ENCODE assay signal across 21 cellular contexts in genomic region chr2:69212238-69213028, GRCh38.
A peak's percentile ranks its signal among the peaks of the same experiment; 100 is the strongest.
DNase-seq lines count a peak whose midpoint lies in the region; ATAC-seq, FAIRE-seq and TF ChIP-seq lines count a peak whose summit lies in the region.
"Had no signal": no experiment of that assay in that cellular context is flagged by ENCODE, and none has a peak within 500 bp of the region (broad histone marks: within the 10 kb centered on the region; RNA-seq: fewer than 3 reads in every experiment).

No MANE protein-coding gene starts in this region.

- H4K20me1 ChIP-seq in HepG2 (ENCODE audit: insufficient read depth, low read length) (no peaks in the 10 kb centered on the region), K562 (replicated peaks; ENCODE audit: control insufficient read depth, insufficient read depth, low read length) (no peaks in the 10 kb centered on the region; the same call in 1 of the 2 replicates)

- POLR2A ChIA-PET in HepG2 (lab: Yijun Ruan, JAX) = interaction anchor here (0.7 kb wide), 1 partner anchor 40 kb away, joined by 3 read pairs; no protein-coding TSS in a partner anchor
- POLR2A ChIA-PET in K562 (lab: Yijun Ruan, JAX) = no interaction called here

- H3K79me2 ChIP-seq in HepG2 (ENCODE audit: insufficient read depth, low read length) (no peaks in the 10 kb centered on the region), K562 (ENCODE audit: control insufficient read depth, insufficient read depth, low read length) (no peaks in the 10 kb centered on the region)

- TF ChIP-seq EP300 in HepG2 (IDR thresholded peaks at IDR 0.05; ENCODE audit: low read depth in 2 of 2, low read length in 2 of 2) (no peak), HepG2 (CRISPR knock-in tag; IDR thresholded peaks at IDR 0.05; ENCODE audit: borderline replicate concordance) (no peak), Ishikawa (IDR thresholded peaks at IDR 0.05; ENCODE audit: borderline replicate concordance) (no peak), K562 (IDR thresholded peaks at IDR 0.05; ENCODE audit: low read length) (no peak)

- H3K9me3 ChIP-seq in HepG2 (ENCODE audit: low read length) = peaks cover 5% of the 10 kb centered on the region
- H3K9me3 ChIP-seq in right lobe of liver = no peaks in the 10 kb centered on the region
- H3K9me3 ChIP-seq in K562 (replicated peaks; ENCODE audit: control insufficient read depth, insufficient read depth, low read depth, low read length) = no peaks in the 10 kb centered on the region
- H3K9me3 ChIP-seq: BE2C had no signal

- H3K9me1 ChIP-seq in K562 (ENCODE audit: control insufficient read depth, insufficient read depth, low read length) = no peaks in the 10 kb centered on the region

- H2AFZ ChIP-seq in HepG2 (ENCODE audit: low read length) (no peak overlapping the region), K562 (ENCODE audit: low read depth, low read length) (no peak overlapping the region)

- H3K27me3 ChIP-seq in HepG2 (ENCODE audit: control insufficient read depth in 1 of 2, insufficient read depth in 2 of 2, low read length in 2 of 2) (no peaks in the 10 kb centered on the region), right lobe of liver (no peaks in the 10 kb centered on the region), K562 (ENCODE audit: control insufficient read depth in 2 of 2, insufficient read depth in 2 of 2, low read length in 2 of 2) (peaks cover 0 to 17% of the 10 kb centered on the region in 2 experiments; a peak in 3 of 5 replicates)
- H3K27me3 ChIP-seq: BE2C had no signal

- WGBS in HepG2 (ENCODE audit: low lambda C conversion rate) = 95% methylated on average over 4 of the region's 4 CpGs
- WGBS in right lobe of liver (ENCODE audit: insufficient coverage, low coverage, low lambda C conversion rate, missing lambda C conversion rate) = 82% methylated on average over 3 of the region's 4 CpGs
- 2% methylated on average over 4 of the region's 4 CpGs for whole genome bisulfite sequencing in K562 (ENCODE audit: insufficient coverage, low coverage, missing lambda C conversion rate)

- H3K27ac ChIP-seq in HepG2 (ENCODE audit: extremely low read length, insufficient read depth, low read length) (no peak overlapping the region), right lobe of liver (no peak overlapping the region), K562 (ENCODE audit: extremely low read depth, low read depth, low read length) (no peak overlapping the region)

- TF ChIP-seq POLR2A in HepG2 (IDR thresholded peaks at IDR 0.05; ENCODE audit: insufficient read depth in 1 of 2, low read depth in 2 of 2, low read length in 2 of 2) (no peak), right lobe of liver (IDR thresholded peaks at IDR 0.05) (no peak), K562 (conservative IDR thresholded peaks at IDR 0.05) (no peak)

- intact Hi-C loops in HepG2 (cut with micrococcal nuclease; ENCODE audit: unreplicated experiment) = no loop called here
- intact Hi-C loops in right lobe of liver (cut with DNase I) = no loop called here
- intact Hi-C loops in K562 (cut with micrococcal nuclease) = no loop called here

- TF ChIP-seq CTCF in HepG2 (CRISPR knock-in tag; IDR thresholded peaks at IDR 0.05) = no peak
- TF ChIP-seq CTCF in right lobe of liver (IDR thresholded peaks at IDR 0.05) = no peak
- TF ChIP-seq CTCF in K562 (IDR thresholded peaks at IDR 0.05 in 2 of 3, conservative IDR thresholded peaks at IDR 0.05 in 1 of 3; ENCODE audit: insufficient read depth in 2 of 3, low read depth in 1 of 3, low read length in 3 of 3) = no peak

- H3K4me1 ChIP-seq in HepG2 (ENCODE audit: insufficient read depth, low read length) (peaks cover 52% of the 10 kb centered on the region), right lobe of liver (no peaks in the 10 kb centered on the region), K562 (replicated peaks in 1 of 2; ENCODE audit: control insufficient read depth in 2 of 2, insufficient read depth in 2 of 2, low read length in 2 of 2) (no peaks in the 10 kb centered on the region)

- in situ Hi-C loops in HepG2 (cut with HindIII; ENCODE audit: extremely low pct_ligation_motif_present, low pct_unique_long_range_greater_than_20kb) (no loop called here), K562 (cut with MboI) (no loop called here)

- H3K36me3 ChIP-seq in HepG2 (replicated peaks in 1 of 2; ENCODE audit: control insufficient read depth in 1 of 2, insufficient read depth in 2 of 2, low read length in 2 of 2) (no peaks in the 10 kb centered on the region), right lobe of liver (no peaks in the 10 kb centered on the region), K562 (ENCODE audit: control insufficient read depth, insufficient read depth, low read length) (no peaks in the 10 kb centered on the region)
- H3K36me3 ChIP-seq: BE2C had no signal

- CTCF ChIA-PET in HepG2 (lab: Yijun Ruan, JAX; ENCODE audit: low intra/inter-chr PET ratio, low total read pairs) (no interaction called here), K562 (lab: Yijun Ruan, JAX; ENCODE audit: low intra/inter-chr PET ratio) (no interaction called here)

- no peak overlapping the region for H3K4me3 ChIP-seq in HepG2 (replicated peaks in 1 of 3; ENCODE audit: insufficient read depth in 1 of 3, low read depth in 2 of 3, low read length in 3 of 3)
- no peak overlapping the region for H3K4me3 ChIP-seq in right lobe of liver
- no peak overlapping the region for H3K4me3 ChIP-seq in K562

- FAIRE-seq in HepG2 (lab: Jason Lieb, UNC) (no peak), K562 (lab: Jason Lieb, UNC) (no peak)
- FAIRE-seq: A204.1, HTR-8/SVneo had no signal

- H3K9ac ChIP-seq in HepG2 (ENCODE audit: insufficient read depth, low read depth, low read length) = no peak overlapping the region
- no peak overlapping the region for H3K9ac ChIP-seq in K562 (ENCODE audit: insufficient read depth in 1 of 2, low read depth in 2 of 2, low read length in 2 of 2)

- BruUV-seq in HepG2 (replicated peaks; lab: Mats Ljungman, UMichigan) (no TSS peak), K562 (replicated peaks; lab: Mats Ljungman, UMichigan) (no TSS peak)

- ATAC-seq in HepG2 (no peak), right lobe of liver (no peak), K562 (no peak)

- H3K4me2 ChIP-seq in HepG2 (ENCODE audit: low read depth, low read length) (no peak overlapping the region), K562 (ENCODE audit: insufficient read depth, low read length) (no peak overlapping the region)

- DNase-seq in HepG2 (ENCODE audit: low spot score) (no peak), right lobe of liver (no peak), K562 (ENCODE audit: extremely low read depth in 1 of 4, low spot score in 3 of 4) (no peak), H4 (ENCODE audit: low spot score) (no peak), pons (ENCODE audit: low spot score) (no peak), DMS53 treated with DMSO at 0.1 percent for 48 hours (lab: John Stamatoyannopoulos, UW; ENCODE audit: unreplicated experiment) (no peak)
- DNase-seq: ACHN; BE2C; C1 segment of cervical spinal cord; CD4-positive, CD25-positive, alpha-beta regulatory T cell; CD8-positive, alpha-beta memory T cell; COR-L47; DMS153; DMS79 treated with DMSO at 0.1 percent for 48 hours; GF-D8; GOT3; HCEC 1CT; HFFc6 had no signal

- TF ChIP-seq RAD21 in HepG2 (CRISPR knock-in tag; IDR thresholded peaks at IDR 0.05) (no peak), Ishikawa (IDR thresholded peaks at IDR 0.05; ENCODE audit: low read depth) (no peak), K562 (CRISPR knock-in tag; conservative IDR thresholded peaks at IDR 0.05 in 1 of 2, IDR thresholded peaks at IDR 0.05 in 1 of 2) (no peak)

TF ChIP-seq in HepG2, 621 proteins besides CTCF, POLR2A, EP300 and RAD21 (continues in another document):
- no peak for TF ChIP-seq ZC3H4 (CRISPR knock-in tag; IDR thresholded peaks at IDR 0.05; ENCODE audit: borderline replicate concordance)
- no peak for TF ChIP-seq ZNF550 (CRISPR knock-in tag; IDR thresholded peaks at IDR 0.05; ENCODE audit: borderline replicate concordance)
- 0 out of 2 replicates have a peak, but pooled peaks have one; percentile 29 for TF ChIP-seq ZBTB7A (CRISPR knock-in tag; IDR thresholded peaks at IDR 0.05)
- TF ChIP-seq ZNF121 (CRISPR knock-in tag; IDR thresholded peaks at IDR 0.05) = peak; percentile 92

TF ChIP-seq in Ishikawa, 13 proteins besides CTCF, POLR2A, EP300 and RAD21:
- TF ChIP-seq CREB1 (IDR thresholded peaks at IDR 0.05; ENCODE audit: low read depth) (no peak), FOXM1 (IDR thresholded peaks at IDR 0.05; ENCODE audit: borderline replicate concordance, low read depth) (no peak), NFIC (IDR thresholded peaks at IDR 0.05) (peak; percentile 39; the same call in 1 of the 2 replicates), TAF1 (IDR thresholded peaks at IDR 0.05; ENCODE audit: low read depth) (no peak)

TF ChIP-seq in K562, 482 proteins besides CTCF, POLR2A, EP300 and RAD21:
- TF ChIP-seq PHF8 (IDR thresholded peaks at IDR 0.05; ENCODE audit: borderline replicate concordance, low read length) = no peak
- no peak for TF ChIP-seq ILK (tag; IDR thresholded peaks at IDR 0.05; ENCODE audit: borderline replicate concordance, low read depth)
- TF ChIP-seq SMAD4 (CRISPR knock-in tag; conservative IDR thresholded peaks at IDR 0.05) = no peak
- TF ChIP-seq NFIC (IDR thresholded peaks at IDR 0.05) = 0 out of 2 replicates have a peak, but pooled peaks have one; percentile 16
- no peak for TF ChIP-seq MCM7 (IDR thresholded peaks at IDR 0.05)
- TF ChIP-seq IRF9 (tag; IDR thresholded peaks at IDR 0.05) = no peak
- no peak for TF ChIP-seq MAFF (IDR thresholded peaks at IDR 0.05; ENCODE audit: low read length)
- TF ChIP-seq ZNF121 (CRISPR knock-in tag; conservative IDR thresholded peaks at IDR 0.05) = peak; percentile 48
- no peak for TF ChIP-seq ZNF586 (CRISPR knock-in tag; conservative IDR thresholded peaks at IDR 0.05)

Comparison
In these comparisons a context has a peak if more than half of its experiments do, and no peak if none do; other contexts are left out.
1. Of the 241 proteins assayed by ChIP-seq in both HepG2 and K562: peak only in HepG2: ZBTB7A; only in K562: NFIC; in both: ZNF121; in neither: 238.